In genomic region chr3:16568115-16568514, GRCh38 we compare ENCODE assay signal across 9 cellular contexts. TPM values are rescaled to one million over a fixed set of nuclear protein-coding genes. Genes with fewer than 3 reads are reported as not detected.
"Had no signal": no experiment of that assay in that cellular context is flagged by ENCODE, and none has a peak within 500 bp of the region (broad histone marks: within the 10 kb centered on the region; RNA-seq: fewer than 3 reads in every experiment).

No MANE protein-coding gene starts in this region.

- ATAC-seq: K562 had no signal

- H3K27ac ChIP-seq: HL-60 had no signal

- H3K4me1 Mint-ChIP-seq: IgD-negative memory B cell had no signal

- H3K36me3 Mint-ChIP-seq: IgD-negative memory B cell had no signal

- DNase-seq: IMR-90, KBM-7, KG1 had no signal

- H3K4me3 ChIP-seq: K562 had no signal

- H3K27ac Mint-ChIP-seq: IgD-negative memory B cell had no signal

- H3K4me3 Mint-ChIP-seq: IgD-negative memory B cell had no signal

RNA-seq across cellular contexts. Expression of gene DAZL, which starts 37.1 kb away (rescaled TPM):
- total RNA-seq: HepG2, HT-29, HT1080, IMR-90, K562 had no signal
- polyA plus RNA-seq: HepG2, IgD-negative memory B cell, IMR-90, K562 had no signal

RNA-seq across cellular contexts. Expression of gene RFTN1, which starts 54.6 kb away (rescaled TPM):
- total RNA-seq: HepG2, HT-29 had no signal
- polyA plus RNA-seq: HepG2 had no signal
